Comparison of ENCODE assay signal across 1 cellular context in genomic region chrX:117788339-117788738, GRCh38.
TF ChIP-seq lines count a peak whose summit lies in the region.

No MANE protein-coding gene starts in this region.

TF ChIP-seq in SK-N-SH, 30 proteins besides CTCF, POLR2A, EP300 and RAD21 (continued from another document):
- TF ChIP-seq REST (IDR thresholded peaks at IDR 0.05; ENCODE audit: low read depth, low read length), result no peak
- no peak for TF ChIP-seq GABPA (IDR thresholded peaks at IDR 0.05; ENCODE audit: low read depth)
TF ChIP-seq in SK-N-SH: peak in this region for 7.
